Comparison of ENCODE assay signal across 23 cellular contexts in genomic region chr5:5135957-5136676, GRCh38. TPM values are rescaled to one million over a fixed set of nuclear protein-coding genes. Genes with fewer than 3 reads are reported as not detected.
DNase-seq lines count a peak whose midpoint lies in the region; ATAC-seq, FAIRE-seq and TF ChIP-seq lines count a peak whose summit lies in the region.
"Had no signal": no experiment of that assay in that cellular context is flagged by ENCODE, and none has a peak within 500 bp of the region (broad histone marks: within the 10 kb centered on the region; RNA-seq: fewer than 3 reads in every experiment).

No MANE protein-coding gene starts in this region.

- CTCF ChIA-PET in K562 (lab: Yijun Ruan, JAX; ENCODE audit: low intra/inter-chr PET ratio), result no interaction called here

- H2BK5ac ChIP-seq in mesenchymal stem cell (ENCODE audit: low read depth, low read length, poor library complexity, severe bottlenecking) (peak overlapping the region; percentile 35), neuronal stem cell (ENCODE audit: low read length) (no peak overlapping the region)

- no peaks in the 10 kb centered on the region for H3K9me1 ChIP-seq in K562 (ENCODE audit: control insufficient read depth, insufficient read depth, low read length)

- no peak for TF ChIP-seq POLR2A in K562 (conservative IDR thresholded peaks at IDR 0.05)

- no peak overlapping the region for H2AFZ ChIP-seq in K562 (ENCODE audit: low read depth, low read length)
- no peak overlapping the region for H2AFZ ChIP-seq in mesenchymal stem cell (ENCODE audit: low read depth, low read length)
- no peak overlapping the region for H2AFZ ChIP-seq in neuronal stem cell (ENCODE audit: low read length)

- H2BK15ac ChIP-seq in mesenchymal stem cell (ENCODE audit: low read depth, poor library complexity, severe bottlenecking) (no peak overlapping the region), neuronal stem cell (ENCODE audit: low read length) (no peak overlapping the region)

- H3K4me3 ChIP-seq in K562 (no peak overlapping the region), mesenchymal stem cell (ENCODE audit: insufficient read depth in 1 of 2, low read depth in 1 of 2, low read length in 2 of 2) (no peak overlapping the region), neuronal stem cell (ENCODE audit: low read length in 2 of 2) (no peak overlapping the region)
- H3K4me3 ChIP-seq: esophagus muscularis mucosa, SK-N-MC, transverse colon had no signal

- H3K27ac ChIP-seq in K562 (ENCODE audit: extremely low read depth, low read depth, low read length) (no peak overlapping the region), mesenchymal stem cell (ENCODE audit: low read length, poor library complexity, severe bottlenecking) (no peak overlapping the region), neuronal stem cell (replicated peaks; ENCODE audit: low read length) (no peak overlapping the region)
- H3K27ac ChIP-seq: esophagus muscularis mucosa, SK-N-MC, transverse colon had no signal

- 0% methylated on average over 8 of the region's 8 CpGs for WGBS in K562 (ENCODE audit: insufficient coverage, low coverage, missing lambda C conversion rate)
- 60% methylated on average over 6 of the region's 8 CpGs for whole genome bisulfite sequencing in mesenchymal stem cell
- no CpG with 5 or more reads among the region's 8 CpGs for WGBS in neuronal stem cell (ENCODE audit: extremely low coverage in 2 of 2, insufficient read length in 2 of 2, insufficient replicate concordance in 1 of 2), 2 donors

- no peak for TF ChIP-seq EP300 in K562 (IDR thresholded peaks at IDR 0.05; ENCODE audit: low read length)

- H4K20me1 ChIP-seq in K562 (replicated peaks; ENCODE audit: control insufficient read depth, insufficient read depth, low read length), result no peaks in the 10 kb centered on the region

- H3K14ac ChIP-seq in mesenchymal stem cell (ENCODE audit: low read length in 2 of 2) (no peak overlapping the region), neuronal stem cell (ENCODE audit: low read length) (no peak overlapping the region)

- H3K23ac ChIP-seq in mesenchymal stem cell (ENCODE audit: low read length in 2 of 2) (no peak overlapping the region), neuronal stem cell (ENCODE audit: low read depth, low read length, poor library complexity) (no peak overlapping the region)

- DNase-seq in EL (peak; percentile 34), HuH-7.5 (ENCODE audit: low spot score) (peak; percentile 38), K562 (ENCODE audit: extremely low read depth in 1 of 4, low spot score in 3 of 4) (no peak), mesenchymal stem cell (peak; percentile 28), neuronal stem cell (ENCODE audit: low spot score) (no peak), NCI-H1694 (lab: John Stamatoyannopoulos, UW) (no peak), inferior parietal cortex (ENCODE audit: extremely low spot score) (no peak)
- DNase-seq in activated CD4-positive, alpha-beta T cell treated with anti-CD3 and anti-CD28 coated beads for 1 hour, result no peak
- DNase-seq: activated CD8-positive, alpha-beta memory T cell treated with anti-CD3 and anti-CD28 coated beads for 24 hours; activated naive CD4-positive, alpha-beta T cell treated with anti-CD3 and anti-CD28 coated beads, Interleukin-2, amount 10 ng/mL, durations not matched to agents 7 days and 5 days; activated T-cell treated with anti-CD3 and anti-CD28 coated beads, Interleukin-2, amount 50 U/mL, for 48 hours; CD8-positive, alpha-beta T cell; effector CD4-positive, alpha-beta T cell; left ventricle myocardium superior; NCI-H187; NCI-H2227 treated with DMSO at 0.1 percent for 48 hours; stimulated activated CD4-positive, alpha-beta T cell treated with anti-CD3 and anti-CD28 coated beads, Interleukin-4, amount 100 ng/mL, for 1 hour; stimulated activated naive CD8-positive, alpha-beta T cell treated with anti-CD3 and anti-CD28 coated beads, Interleukin-15, Interleukin-2, amounts not matched to agents 100 U/mL and 50 U/mL, for 24 hours; T-helper 9 cell; transverse colon had no signal

- no peak for ATAC-seq in K562
- ATAC-seq: CD8-positive, alpha-beta T cell; HCT116; left ventricle myocardium superior; stimulated activated naive CD8-positive, alpha-beta T cell treated with anti-CD3 and anti-CD28 coated beads, Interleukin-15, Interleukin-2, amounts not matched to agents 100 U/mL and 50 U/mL, for 24 hours had no signal

- no peaks in the 10 kb centered on the region for H3K79me2 ChIP-seq in K562 (ENCODE audit: control insufficient read depth, insufficient read depth, low read length)

- H3K36me3 ChIP-seq in K562 (ENCODE audit: control insufficient read depth, insufficient read depth, low read length) (no peaks in the 10 kb centered on the region), mesenchymal stem cell (ENCODE audit: control insufficient read depth in 1 of 2, insufficient read depth in 2 of 2, low read depth in 1 of 2, low read length in 2 of 2) (peaks cover 0 to 3% of the 10 kb centered on the region in 2 experiments), neuronal stem cell (replicated peaks in 1 of 2; ENCODE audit: control insufficient read depth in 2 of 2, insufficient read depth in 2 of 2, low read length in 2 of 2) (no peaks in the 10 kb centered on the region)
- H3K36me3 ChIP-seq: esophagus muscularis mucosa, transverse colon had no signal

- H3K79me1 ChIP-seq in mesenchymal stem cell (replicated peaks; ENCODE audit: low read length, poor library complexity, severe bottlenecking) (no peaks in the 10 kb centered on the region), neuronal stem cell (ENCODE audit: low read depth, low read length) (peaks cover 5% of the 10 kb centered on the region)

- H2AK5ac ChIP-seq in mesenchymal stem cell (ENCODE audit: low read length, severe bottlenecking) (no peak overlapping the region), neuronal stem cell (ENCODE audit: low read depth, low read length) (no peak overlapping the region)

- intact Hi-C loops in K562 (cut with micrococcal nuclease), result no loop called here

- H3K4me2 ChIP-seq in K562 (ENCODE audit: insufficient read depth, low read length) (no peak overlapping the region), mesenchymal stem cell (ENCODE audit: low read length, poor library complexity, severe bottlenecking) (no peak overlapping the region), neuronal stem cell (ENCODE audit: insufficient read depth, low read length, poor library complexity, severe bottlenecking) (no peak overlapping the region)

- H2BK120ac ChIP-seq in mesenchymal stem cell (ENCODE audit: low read depth, low read length) (no peak overlapping the region), neuronal stem cell (ENCODE audit: low read depth, low read length) (no peak overlapping the region)

- H4K8ac ChIP-seq in mesenchymal stem cell (ENCODE audit: low read length) (no peak overlapping the region), neuronal stem cell (ENCODE audit: low read depth, low read length) (no peak overlapping the region)

- H2BK12ac ChIP-seq in mesenchymal stem cell (ENCODE audit: low read length in 2 of 2) (no peak overlapping the region), neuronal stem cell (ENCODE audit: low read length) (no peak overlapping the region)

- no peak for TF ChIP-seq RAD21 in K562 (CRISPR knock-in tag; conservative IDR thresholded peaks at IDR 0.05 in 1 of 2, IDR thresholded peaks at IDR 0.05 in 1 of 2)

- H3K9ac ChIP-seq in K562 (ENCODE audit: insufficient read depth in 1 of 2, low read depth in 2 of 2, low read length in 2 of 2) (no peak overlapping the region), mesenchymal stem cell (ENCODE audit: low read length) (no peak overlapping the region), neuronal stem cell (ENCODE audit: low read depth, low read length, poor library complexity) (no peak overlapping the region)

- H4K91ac ChIP-seq in mesenchymal stem cell (ENCODE audit: low read length) (no peak overlapping the region), neuronal stem cell (ENCODE audit: low read depth, low read length, poor library complexity) (no peak overlapping the region)

- H3K27me3 ChIP-seq in K562 (ENCODE audit: control insufficient read depth in 2 of 2, insufficient read depth in 2 of 2, low read length in 2 of 2), result peaks cover 6 to 34% of the 10 kb centered on the region in 2 experiments; a peak in 4 of 5 replicates
- H3K27me3 ChIP-seq in mesenchymal stem cell (ENCODE audit: control insufficient read depth in 1 of 2, insufficient read depth in 1 of 2, low read length in 2 of 2), result peaks cover 15 to 24% of the 10 kb centered on the region in 2 experiments
- H3K27me3 ChIP-seq in neuronal stem cell (ENCODE audit: control insufficient read depth in 3 of 3, insufficient read depth in 3 of 3, low read depth in 1 of 3, low read length in 3 of 3), result peaks cover 3 to 21% (median 13%) of the 10 kb centered on the region in 3 experiments

- no TSS peak for BruUV-seq in K562 (replicated peaks; lab: Mats Ljungman, UMichigan)

- H3K18ac ChIP-seq in mesenchymal stem cell (ENCODE audit: low read depth in 1 of 2, low read length in 2 of 2) (no peak overlapping the region), neuronal stem cell (ENCODE audit: low read length) (no peak overlapping the region)

- no peak for FAIRE-seq in K562 (lab: Jason Lieb, UNC)

- H3K4me1 ChIP-seq in K562 (replicated peaks in 1 of 2; ENCODE audit: control insufficient read depth in 2 of 2, insufficient read depth in 2 of 2, low read length in 2 of 2) (peaks cover 0 to 6% of the 10 kb centered on the region in 2 experiments; a peak in 1 of 5 replicates), mesenchymal stem cell (ENCODE audit: control insufficient read depth, insufficient read depth, low read depth, low read length) (peaks cover 16% of the 10 kb centered on the region), neuronal stem cell (ENCODE audit: control insufficient read depth in 2 of 2, insufficient read depth in 1 of 2, low read depth in 1 of 2, low read length in 2 of 2) (peaks cover 0 to under 1% of the 10 kb centered on the region in 2 donors)

- H3K4ac ChIP-seq in mesenchymal stem cell (ENCODE audit: low read depth in 1 of 2, low read length in 2 of 2) (no peak overlapping the region), neuronal stem cell (ENCODE audit: low read length) (no peak overlapping the region)

- in situ Hi-C loops in K562 (cut with MboI), result no loop called here

- H3K9me3 ChIP-seq in K562 (replicated peaks; ENCODE audit: control insufficient read depth, insufficient read depth, low read depth, low read length), result no peaks in the 10 kb centered on the region
- peaks cover 3% of the 10 kb centered on the region for H3K9me3 ChIP-seq in mesenchymal stem cell (ENCODE audit: control insufficient read depth, low read length)
- no peaks in the 10 kb centered on the region for H3K9me3 ChIP-seq in neuronal stem cell (replicated peaks in 1 of 2; ENCODE audit: control insufficient read depth in 2 of 2, insufficient read depth in 1 of 2, low read depth in 1 of 2, low read length in 2 of 2)
- H3K9me3 ChIP-seq: transverse colon had no signal

- POLR2A ChIA-PET in K562 (lab: Yijun Ruan, JAX), result no interaction called here

- no peak for TF ChIP-seq CTCF in K562 (IDR thresholded peaks at IDR 0.05 in 2 of 3, conservative IDR thresholded peaks at IDR 0.05 in 1 of 3; ENCODE audit: insufficient read depth in 2 of 3, low read depth in 1 of 3, low read length in 3 of 3)

RNA-seq across cellular contexts. Expression of gene ADAMTS16, which starts 4.0 kb away (rescaled TPM):
- not detected in 2 replicates for total RNA-seq in K562 (2011; cell fraction: chromatin; rRNA removed; ENCODE audit: low replicate concordance)
- total RNA-seq in K562 (2011; cell fraction: nucleolus; rRNA removed), result not detected in 2 replicates
- not detected in 2 replicates for total RNA-seq in K562 (2011; cell fraction: nucleoplasm; rRNA removed)
- not detected in 2 replicates for total RNA-seq in K562 (2014; rRNA removed)
- total RNA-seq in K562 (2014; rRNA removed; fragmentation: Illumina TruSeq; extraction: Trizol), result not detected in 2 replicates
- total RNA-seq in K562 (2015; rRNA removed; fragmentation: Illumina TruSeq; extraction: Trizol), result not detected in 2 replicates
- total RNA-seq in K562 (2021), result 0.07 TPM in 1 of 2 replicates, not detected in the other
- not detected in 2 replicates for polyA plus RNA-seq in K562 (2011; rRNA removed)
- polyA plus RNA-seq in K562 (2011; cell fraction: cytosol; rRNA removed), result 0.03 TPM in 1 of 2 replicates, not detected in the other
- polyA plus RNA-seq in K562 (2011; cell fraction: nucleus; rRNA removed), result not detected in 2 replicates
- polyA plus RNA-seq in K562 (2012), result 0.10 TPM in 1 of 2 replicates, not detected in the other
- not detected in 2 replicates for polyA plus RNA-seq in K562 (2014; fragmentation: Illumina TruSeq; extraction: Trizol)
- not detected for polyA plus RNA-seq in K562 (2014; fragmentation: Nextera tagmentation; extraction: Ambion mirVana)
- polyA plus RNA-seq in K562 (2014; rRNA removed), result not detected in 2 replicates
- polyA minus RNA-seq in K562 (2011; rRNA and poly(A)+ RNA removed), result not detected in 2 replicates
- not detected in 2 replicates for polyA minus RNA-seq in K562 (2011; cell fraction: cytosol; rRNA and poly(A)+ RNA removed)
- polyA minus RNA-seq in K562 (2011; cell fraction: nucleus; rRNA and poly(A)+ RNA removed), result not detected in 2 replicates
- polyA plus RNA-seq in mesenchymal stem cell (2013, experiment 1 of 2), result not detected
- not detected for polyA plus RNA-seq in mesenchymal stem cell (2013, experiment 2 of 2)
- polyA plus RNA-seq in neuronal stem cell (2013, experiment 1 of 2), result 0.31 TPM
- 0.24 TPM for polyA plus RNA-seq in neuronal stem cell (2013, experiment 2 of 2)
- total RNA-seq: CD8-positive, alpha-beta T cell; left ventricle myocardium superior had no signal

Comparison
In these comparisons a context has a peak if more than half of its experiments do, and no peak if none do; other contexts are left out.
1. DNase-seq: peak in EL (single experiment), HuH-7.5 (single experiment) and mesenchymal stem cell (single experiment); none in K562 (0 of 4), activated CD4-positive, alpha-beta T cell treated with anti-CD3 and anti-CD28 coated beads for 1 hour (single experiment), neuronal stem cell (single experiment), NCI-H1694 (single experiment) and inferior parietal cortex (single experiment).